In the genomic region with DNA sequence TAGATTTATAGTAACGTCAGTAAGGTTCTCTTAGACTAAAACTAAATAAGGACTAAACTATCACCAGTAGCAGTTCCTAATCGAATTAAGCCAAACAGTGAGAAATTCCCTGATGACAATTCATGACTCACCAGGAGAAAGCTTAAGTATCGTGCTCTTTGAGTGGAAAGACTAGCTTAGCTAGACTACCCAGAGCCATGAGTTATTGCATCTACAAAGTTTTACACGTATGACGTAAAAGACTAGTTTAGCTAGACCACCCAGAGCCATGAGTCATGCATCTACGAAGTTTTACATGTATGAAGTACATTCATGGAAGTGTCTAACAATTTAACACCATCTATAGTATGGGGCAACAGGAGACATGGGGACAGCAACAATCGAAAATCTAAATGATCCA, we compare ENCODE assay signal across 1 cellular context.
TF ChIP-seq lines count a peak whose summit lies in the region.

No MANE protein-coding gene starts in this region.

TF ChIP-seq in K562, 482 proteins besides CTCF, POLR2A, EP300 and RAD21 (continued from another document):
- TF ChIP-seq, protein P1, sequence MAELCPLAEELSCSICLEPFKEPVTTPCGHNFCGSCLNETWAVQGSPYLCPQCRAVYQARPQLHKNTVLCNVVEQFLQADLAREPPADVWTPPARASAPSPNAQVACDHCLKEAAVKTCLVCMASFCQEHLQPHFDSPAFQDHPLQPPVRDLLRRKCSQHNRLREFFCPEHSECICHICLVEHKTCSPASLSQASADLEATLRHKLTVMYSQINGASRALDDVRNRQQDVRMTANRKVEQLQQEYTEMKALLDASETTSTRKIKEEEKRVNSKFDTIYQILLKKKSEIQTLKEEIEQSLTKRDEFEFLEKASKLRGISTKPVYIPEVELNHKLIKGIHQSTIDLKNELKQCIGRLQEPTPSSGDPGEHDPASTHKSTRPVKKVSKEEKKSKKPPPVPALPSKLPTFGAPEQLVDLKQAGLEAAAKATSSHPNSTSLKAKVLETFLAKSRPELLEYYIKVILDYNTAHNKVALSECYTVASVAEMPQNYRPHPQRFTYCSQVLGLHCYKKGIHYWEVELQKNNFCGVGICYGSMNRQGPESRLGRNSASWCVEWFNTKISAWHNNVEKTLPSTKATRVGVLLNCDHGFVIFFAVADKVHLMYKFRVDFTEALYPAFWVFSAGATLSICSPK (IDR thresholded peaks at IDR 0.05; ENCODE audit: borderline replicate concordance): no peak
- TF ChIP-seq MXI1 (IDR thresholded peaks at IDR 0.05; ENCODE audit: low read depth, low read length) (no peak), E4F1 (CRISPR knock-in tag; IDR thresholded peaks at IDR 0.05; ENCODE audit: borderline replicate concordance) (no peak), BRF1 (IDR thresholded peaks at IDR 0.05; ENCODE audit: borderline replicate concordance, extremely low read depth, insufficient read length) (no peak), MED1 (CRISPR knock-in tag; IDR thresholded peaks at IDR 0.05; ENCODE audit: borderline replicate concordance) (no peak), ZC3H8 (IDR thresholded peaks at IDR 0.05) (no peak), POLR3A (IDR thresholded peaks at IDR 0.05; ENCODE audit: borderline replicate concordance, extremely low read depth, insufficient read depth, insufficient read length) (no peak), ZNF184 (CRISPR knock-in tag; IDR thresholded peaks at IDR 0.05) (no peak), ATF3 (IDR thresholded peaks at IDR 0.05) (peak; percentile 39), ATF3 (CRISPR knock-in tag; conservative IDR thresholded peaks at IDR 0.05) (no peak), CCNT2 (IDR thresholded peaks at IDR 0.05; ENCODE audit: borderline replicate concordance, extremely low read depth, insufficient read length, low read depth, low read length) (no peak), RBM22 (IDR thresholded peaks at IDR 0.05; ENCODE audit: low read depth, low read length, poor library complexity, severe bottlenecking) (no peak), ZNF121 (CRISPR knock-in tag; conservative IDR thresholded peaks at IDR 0.05) (no peak), CBFB (CRISPR knock-in tag; IDR thresholded peaks at IDR 0.05) (no peak), BRD4 (IDR thresholded peaks at IDR 0.05) (no peak), ZBED1 (IDR thresholded peaks at IDR 0.05) (no peak), JUND (IDR thresholded peaks at IDR 0.05; ENCODE audit: borderline replicate concordance, low read depth, low read length) (0 out of 2 replicates have a peak, but pooled peaks have one; percentile 7), JUND (tag; IDR thresholded peaks at IDR 0.05; ENCODE audit: borderline replicate concordance, low read depth, low read length) (no peak), ZNF511 (CRISPR knock-in tag; IDR thresholded peaks at IDR 0.05) (no peak), CEBPZ (IDR thresholded peaks at IDR 0.05; ENCODE audit: borderline replicate concordance, low read depth, low read length) (no peak)
- TF ChIP-seq, protein P2, sequence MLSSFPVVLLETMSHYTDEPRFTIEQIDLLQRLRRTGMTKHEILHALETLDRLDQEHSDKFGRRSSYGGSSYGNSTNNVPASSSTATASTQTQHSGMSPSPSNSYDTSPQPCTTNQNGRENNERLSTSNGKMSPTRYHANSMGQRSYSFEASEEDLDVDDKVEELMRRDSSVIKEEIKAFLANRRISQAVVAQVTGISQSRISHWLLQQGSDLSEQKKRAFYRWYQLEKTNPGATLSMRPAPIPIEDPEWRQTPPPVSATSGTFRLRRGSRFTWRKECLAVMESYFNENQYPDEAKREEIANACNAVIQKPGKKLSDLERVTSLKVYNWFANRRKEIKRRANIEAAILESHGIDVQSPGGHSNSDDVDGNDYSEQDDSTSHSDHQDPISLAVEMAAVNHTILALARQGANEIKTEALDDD (IDR thresholded peaks at IDR 0.05): peak; percentile 87
